In genomic region chr3:99817437-99818240, GRCh38 we compare ENCODE assay signal across 8 cellular contexts. TPM values are rescaled to one million over a fixed set of nuclear protein-coding genes. Genes with fewer than 3 reads are reported as not detected.
A peak's percentile ranks its signal among the peaks of the same experiment; 100 is the strongest.
DNase-seq lines count a peak whose midpoint lies in the region; ATAC-seq, FAIRE-seq and TF ChIP-seq lines count a peak whose summit lies in the region.

CMSS1 (plus strand) TSS chr3:99817862.

- TF ChIP-seq RAD21 in H1 (IDR thresholded peaks at IDR 0.05 in 1 of 2, conservative IDR thresholded peaks at IDR 0.05 in 1 of 2; ENCODE audit: low read depth in 2 of 2, low read length in 2 of 2) = no peak

- peak; percentile 97 for ATAC-seq in GM21367 (IDR thresholded peaks at IDR 0.05; ENCODE audit: unreplicated experiment)

- H3K79me1 ChIP-seq in H1 (ENCODE audit: low read depth, low read length) = peaks cover 4% of the 10 kb centered on the region
- H3K79me1 ChIP-seq in mesenchymal stem cell (replicated peaks; ENCODE audit: low read length, poor library complexity, severe bottlenecking) = peaks cover 5% of the 10 kb centered on the region

- H3K4me2 ChIP-seq in H1 (ENCODE audit: insufficient read depth in 1 of 2, low read depth in 2 of 2, low read length in 2 of 2) (peak within 1 kb of the TSS; percentile 73 to 85), mesenchymal stem cell (ENCODE audit: low read length, poor library complexity, severe bottlenecking) (peak within 1 kb of the TSS; percentile 98)

- no peak within 1 kb of the TSS for H2BK15ac ChIP-seq in H1 (ENCODE audit: low read length)
- H2BK15ac ChIP-seq in mesenchymal stem cell (ENCODE audit: low read depth, poor library complexity, severe bottlenecking) = no peak within 1 kb of the TSS

- H3K14ac ChIP-seq in H1 (ENCODE audit: insufficient read length) (no peak within 1 kb of the TSS), mesenchymal stem cell (ENCODE audit: low read length in 2 of 2) (peak within 1 kb of the TSS in 1 of 2 experiments; percentile 30)

- no peaks in the 10 kb centered on the region for H4K20me1 ChIP-seq in H1 (replicated peaks in 1 of 2; ENCODE audit: control insufficient read depth in 1 of 2, insufficient read depth in 2 of 2, low read length in 2 of 2)

- H3K9me3 ChIP-seq in H1 (ENCODE audit: insufficient read depth in 2 of 2, low read depth in 1 of 2, low read length in 1 of 2) (no peaks in the 10 kb centered on the region), mesenchymal stem cell (ENCODE audit: control insufficient read depth, low read length) (no peaks in the 10 kb centered on the region)

- peak; percentile 78 to 88 for TF ChIP-seq POLR2A in H1 (IDR thresholded peaks at IDR 0.05; ENCODE audit: control extremely low read depth in 1 of 2, low read depth in 2 of 2, low read length in 2 of 2)

- H4K91ac ChIP-seq in H1 (replicated peaks; ENCODE audit: insufficient read length, low read length) (no peak within 1 kb of the TSS), mesenchymal stem cell (ENCODE audit: low read length) (no peak within 1 kb of the TSS)

- TF ChIP-seq CTCF in H1 (IDR thresholded peaks at IDR 0.05; ENCODE audit: control extremely low read depth in 1 of 3, insufficient read depth in 1 of 3, low read depth in 1 of 3, low read length in 3 of 3) = no peak

- POLR2A ChIA-PET in H1 (lab: Charles Lee; ENCODE audit: partially characterized antibody) = interaction anchor here (0.8 to 1.3 kb wide), 3 partner anchors 26 to 443 kb away, joined by 3 to 5 read pairs (median 4); partner anchors contain the start of gene TBC1D23

- DNase-seq in Caki2 (ENCODE audit: low read depth) (peak; percentile 89), HTR-8/SVneo (ENCODE audit: insufficient read length, low spot score) (peak; percentile 79), NOMO-1 treated with dmso at 0.1 percent for 144 hours (lab: John Stamatoyannopoulos, UW; ENCODE audit: unreplicated experiment) (peak; percentile 80), H1 (ENCODE audit: low read depth in 1 of 2, low spot score in 2 of 2) (peak; percentile 58 to 97), mesenchymal stem cell (peak; percentile 96)
- peak; percentile 82 to 97 (median 95) for DNase-seq in activated CD8-positive, alpha-beta memory T cell treated with anti-CD3 and anti-CD28 coated beads for 48 hours (ENCODE audit: low read depth in 2 of 3, low spot score in 2 of 3)
- DNase-seq in stimulated activated CD8-positive, alpha-beta memory T cell treated with anti-CD3 and anti-CD28 coated beads, Interleukin-12 subunit alpha, Interleukin-12 subunit beta, amount 100 ng/mL, for 4 hours (ENCODE audit: low read depth) = peak; percentile 92

- H4K5ac ChIP-seq in H1 (ENCODE audit: insufficient read length, low read depth, low read length) = no peak within 1 kb of the TSS

- peak within 1 kb of the TSS; percentile 89 for H2AFZ ChIP-seq in H1 (ENCODE audit: low read length)
- H2AFZ ChIP-seq in mesenchymal stem cell (ENCODE audit: low read depth, low read length) = peak within 1 kb of the TSS; percentile 96

- peak in 1 of 2 experiments; percentile 83; a peak in 1 of 3 replicates for TF ChIP-seq EP300 in H1 (IDR thresholded peaks at IDR 0.05; ENCODE audit: borderline replicate concordance in 1 of 2, low read depth in 2 of 2, low read length in 2 of 2)

- peak within 1 kb of the TSS; percentile 48 for H3K56ac ChIP-seq in H1 (replicated peaks; ENCODE audit: insufficient read length, low read depth, low read length)

- H3K23me2 ChIP-seq in H1 (ENCODE audit: low read depth, low read length) = peaks cover 12% of the 10 kb centered on the region

- CTCF ChIA-PET in H1 (lab: Charles Lee; ENCODE audit: partially characterized antibody) = interaction anchor here (1.1 to 3.0 kb wide), 2 partner anchors 9 to 251 kb away, joined by 5 to 9 read pairs; no protein-coding TSS in a partner anchor

- H3K36me3 ChIP-seq in H1 (ENCODE audit: control insufficient read depth in 2 of 4, insufficient read depth in 4 of 4, low read length in 3 of 4) = no peaks in the 10 kb centered on the region
- H3K36me3 ChIP-seq in mesenchymal stem cell (ENCODE audit: control insufficient read depth in 1 of 2, insufficient read depth in 2 of 2, low read depth in 1 of 2, low read length in 2 of 2) = no peaks in the 10 kb centered on the region

- H4K8ac ChIP-seq in H1 (ENCODE audit: extremely low read depth, insufficient read depth, low read length) (peak within 1 kb of the TSS; percentile 92; the same call in 1 of the 2 replicates), mesenchymal stem cell (ENCODE audit: low read length) (peak within 1 kb of the TSS; percentile 82)

- H2BK12ac ChIP-seq in H1 (ENCODE audit: low read depth, low read length) = no peak within 1 kb of the TSS
- H2BK12ac ChIP-seq in mesenchymal stem cell (ENCODE audit: low read length in 2 of 2) = peak within 1 kb of the TSS in 1 of 2 experiments; percentile 66

- H3K4ac ChIP-seq in H1 (replicated peaks; ENCODE audit: insufficient read length, low read depth, low read length) (no peak within 1 kb of the TSS), mesenchymal stem cell (ENCODE audit: low read depth in 1 of 2, low read length in 2 of 2) (no peak within 1 kb of the TSS)

- in situ Hi-C loops in Caki2 (cut with HindIII; ENCODE audit: low pct_unique_long_range_greater_than_20kb, low sequenced_read_pairs) = no loop called here

- H3K18ac ChIP-seq in H1 (ENCODE audit: extremely low read depth, low read length) (peak within 1 kb of the TSS; percentile 89), mesenchymal stem cell (ENCODE audit: low read depth in 1 of 2, low read length in 2 of 2) (peak within 1 kb of the TSS in 1 of 2 experiments; percentile 82)

- peak within 1 kb of the TSS; percentile 76 for H2BK5ac ChIP-seq in H1 (ENCODE audit: low read depth, low read length)
- no peak within 1 kb of the TSS for H2BK5ac ChIP-seq in mesenchymal stem cell (ENCODE audit: low read depth, low read length, poor library complexity, severe bottlenecking)

- peak; percentile 92 for FAIRE-seq in HTR-8/SVneo (lab: Jason Lieb, UNC)
- peak; percentile 65 for FAIRE-seq in H1 (lab: Jason Lieb, UNC)

- H3K79me2 ChIP-seq in H1 (ENCODE audit: control insufficient read depth in 1 of 2, insufficient read depth in 2 of 2, low read length in 2 of 2) = peaks cover 0 to 26% of the 10 kb centered on the region in 2 experiments; a peak in 2 of 4 replicates

- no peaks in the 10 kb centered on the region; a peak in 1 of 7 replicates for H3K27me3 ChIP-seq in H1 (replicated peaks in 1 of 4; ENCODE audit: control insufficient read depth in 3 of 4, extremely low read depth in 1 of 4, insufficient read depth in 3 of 4, low read length in 3 of 4)
- H3K27me3 ChIP-seq in mesenchymal stem cell (ENCODE audit: control insufficient read depth in 1 of 2, insufficient read depth in 1 of 2, low read length in 2 of 2) = peaks cover 0 to 3% of the 10 kb centered on the region in 2 experiments

- H3K23ac ChIP-seq in H1 (ENCODE audit: insufficient read length) (no peak within 1 kb of the TSS), mesenchymal stem cell (ENCODE audit: low read length in 2 of 2) (peak within 1 kb of the TSS in 1 of 2 experiments; percentile 56)

- no peak within 1 kb of the TSS for H2BK20ac ChIP-seq in H1 (ENCODE audit: low read length)

- H3K4me1 ChIP-seq in H1 (replicated peaks in 1 of 4; ENCODE audit: control insufficient read depth in 3 of 4, insufficient read depth in 4 of 4, low read length in 3 of 4) (peaks cover 0 to 5% (median 0%) of the 10 kb centered on the region in 4 experiments; a peak in 2 of 7 replicates), mesenchymal stem cell (ENCODE audit: control insufficient read depth, insufficient read depth, low read depth, low read length) (peaks cover 2% of the 10 kb centered on the region)

- 2% methylated on average over 60 of the region's 60 CpGs; no CpG with 5 or more reads in 1 of the 2 experiments for WGBS in H1 (ENCODE audit: extremely low coverage in 1 of 2, insufficient coverage in 1 of 2, insufficient read length in 1 of 2, insufficient replicate concordance in 2 of 2, low coverage in 1 of 2, low lambda C conversion rate in 2 of 2, missing lambda C conversion rate in 1 of 2), 2 experiments
- under 1% methylated on average over 55 of the region's 60 CpGs for WGBS in mesenchymal stem cell

- peak within 1 kb of the TSS; percentile 80 for H3K27ac ChIP-seq in H1 (ENCODE audit: low read depth, low read length)
- H3K27ac ChIP-seq in mesenchymal stem cell (ENCODE audit: low read length, poor library complexity, severe bottlenecking) = peak within 1 kb of the TSS; percentile 72

- no peak within 1 kb of the TSS; the same call in 1 of the 2 replicates for H2AK5ac ChIP-seq in H1 (ENCODE audit: low read depth, low read length)
- no peak within 1 kb of the TSS for H2AK5ac ChIP-seq in mesenchymal stem cell (ENCODE audit: low read length, severe bottlenecking)

- H3K9ac ChIP-seq in H1 (replicated peaks in 1 of 4; ENCODE audit: extremely low read depth in 1 of 4, low read depth in 3 of 4, low read length in 3 of 4) (peak within 1 kb of the TSS; percentile 85 to 90 (median 90)), mesenchymal stem cell (ENCODE audit: low read length) (peak within 1 kb of the TSS; percentile 94)

- no peak within 1 kb of the TSS for H2BK120ac ChIP-seq in H1 (replicated peaks; ENCODE audit: low read depth, low read length)
- no peak within 1 kb of the TSS for H2BK120ac ChIP-seq in mesenchymal stem cell (ENCODE audit: low read depth, low read length)

- H3K4me3 ChIP-seq in H1 (ENCODE audit: extremely low read depth in 1 of 4, insufficient read depth in 2 of 4, low read depth in 3 of 4, low read length in 4 of 4) (peak within 1 kb of the TSS; percentile 79 to 94 (median 88)), mesenchymal stem cell (ENCODE audit: insufficient read depth in 1 of 2, low read depth in 1 of 2, low read length in 2 of 2) (peak within 1 kb of the TSS; percentile 88 to 93)

TF ChIP-seq in H1, 55 proteins besides CTCF, POLR2A, EP300 and RAD21 (continues in another document):
- TF ChIP-seq BRCA1 (IDR thresholded peaks at IDR 0.05; ENCODE audit: low read depth, low read length) (no peak), CREB1 (IDR thresholded peaks at IDR 0.05) (peak; percentile 96), ATF3 (IDR thresholded peaks at IDR 0.05; ENCODE audit: insufficient read depth, low read depth, low read length) (no peak)

RNA-seq across cellular contexts. Expression of gene CMSS1, which starts in this region (rescaled TPM):
- total RNA-seq in Caki2 (2014; rRNA removed; shearing (Covaris generic); ENCODE audit: low replicate concordance) = 36.5 and 49.1 TPM in 2 replicates
- 65.9 and 75.1 TPM in 2 replicates for total RNA-seq in H1 (2021; fragmentation: NEBNext Ultra II Directional; extraction: Animal tissue kit (Norgen Biotek cat#: 25700))
- polyA plus RNA-seq in H1 (2011; rRNA removed) = 10.2 and 15.2 TPM in 2 replicates
- polyA plus RNA-seq in H1 (2011; cell fraction: cytosol; rRNA removed) = 26.0 TPM
- polyA plus RNA-seq in H1 (2011; cell fraction: nucleus; rRNA removed) = 4.3 TPM
- 36.1 to 77.3 TPM (median 39.6 TPM) in 4 replicates for polyA plus RNA-seq in H1 (2012, experiment 1 of 2)
- polyA plus RNA-seq in H1 (2012, experiment 2 of 2) = 20.3 TPM
- 87.2 TPM for polyA plus RNA-seq in H1 (2013, experiment 1 of 2)
- 96.4 TPM for polyA plus RNA-seq in H1 (2013, experiment 2 of 2)
- polyA minus RNA-seq in H1 (2011; rRNA and poly(A)+ RNA removed) = 8.1 and 9.8 TPM in 2 replicates
- polyA minus RNA-seq in H1 (2011; cell fraction: cytosol; rRNA and poly(A)+ RNA removed) = 34.1 TPM
- 31.3 TPM for polyA minus RNA-seq in H1 (2011; cell fraction: nucleus; rRNA and poly(A)+ RNA removed)
- polyA plus RNA-seq in mesenchymal stem cell (2013, experiment 1 of 2) = 11.1 TPM
- 12.6 TPM for polyA plus RNA-seq in mesenchymal stem cell (2013, experiment 2 of 2)

Comparison
In these comparisons a context has a peak if more than half of its experiments do, and no peak if none do; other contexts are left out.
1. Peak in every context shown above with its lines: DNase-seq, ATAC-seq, H3K4me3 ChIP-seq and H3K27ac ChIP-seq.